ENCODE assay signal across 21 cellular contexts in the genomic region with DNA sequence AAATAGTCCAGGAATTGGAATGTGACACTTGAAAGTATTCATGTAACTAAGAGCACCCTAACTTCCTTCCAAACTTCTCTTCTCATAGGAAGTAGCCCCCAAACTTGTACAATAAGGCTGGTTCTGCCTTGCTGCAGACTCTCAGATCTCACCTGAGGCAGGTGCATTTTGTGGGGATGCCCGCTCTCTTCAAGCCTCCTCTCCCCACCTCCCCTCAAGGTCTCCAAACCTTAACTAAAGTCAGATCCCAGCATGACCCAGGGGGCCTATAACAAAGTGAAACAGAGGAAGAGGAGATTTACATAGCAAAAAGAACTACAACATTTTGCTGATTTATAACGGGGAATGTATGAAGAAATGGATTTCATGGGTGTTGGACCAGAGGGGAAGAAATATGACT.
"Had no signal": no experiment of that assay in that cellular context is flagged by ENCODE, and none has a peak within 500 bp of the region (broad histone marks: within the 10 kb centered on the region; RNA-seq: fewer than 3 reads in every experiment).

No MANE protein-coding gene starts in this region.

- ATAC-seq: heart left ventricle, left cardiac atrium, pancreas, psoas muscle, upper lobe of right lung had no signal

- H3K9me3 ChIP-seq: heart left ventricle, pancreas, psoas muscle, right atrium auricular region, spleen, thyroid gland, upper lobe of right lung had no signal

- H3K27me3 Mint-ChIP-seq: brain; dendritic cell treated with granulocyte-macrophage colony-stimulating factor and Interleukin-4, amounts not matched to agents 40 ng/mL and 50 ng/mL, for 4 days had no signal

- H3K27ac Mint-ChIP-seq: brain; dendritic cell treated with granulocyte-macrophage colony-stimulating factor and Interleukin-4, amounts not matched to agents 40 ng/mL and 50 ng/mL, for 4 days; nephron had no signal

- H3K4me3 ChIP-seq: heart left ventricle, pancreas, psoas muscle, right atrium auricular region, spleen, thyroid gland, upper lobe of right lung had no signal

- H3K36me3 ChIP-seq: heart left ventricle, pancreas, right atrium auricular region, spleen, thyroid gland, upper lobe of right lung had no signal

- H3K4me1 Mint-ChIP-seq: brain, nephron had no signal

- H3K4me1 ChIP-seq: pancreas, psoas muscle, right atrium auricular region, thyroid gland, upper lobe of right lung had no signal

- DNase-seq: activated CD4-positive, alpha-beta T cell treated with anti-CD3 and anti-CD28 coated beads for 48 hours; activated T-cell treated with anti-CD3 and anti-CD28 coated beads for 4 hours; aorta; caudate nucleus; effector CD4-positive, alpha-beta T cell; heart left ventricle; islet precursor cell; left cardiac atrium; midbrain; pancreas; psoas muscle; spleen; stimulated activated CD4-positive, alpha-beta T cell treated with anti-CD3 and anti-CD28 coated beads, Interleukin-4, amount 100 ng/mL, for 1 hour; stimulated activated naive CD4-positive, alpha-beta T cell; T-helper 9 cell; thyroid gland; upper lobe of right lung had no signal

- H3K27ac ChIP-seq: heart left ventricle, pancreas, psoas muscle, right atrium auricular region, spleen, thyroid gland, upper lobe of right lung had no signal

- H3K4me3 Mint-ChIP-seq: brain; dendritic cell treated with granulocyte-macrophage colony-stimulating factor and Interleukin-4, amounts not matched to agents 40 ng/mL and 50 ng/mL, for 4 days; nephron had no signal

- H3K36me3 Mint-ChIP-seq: brain had no signal

- H3K9me3 Mint-ChIP-seq: brain; dendritic cell treated with granulocyte-macrophage colony-stimulating factor and Interleukin-4, amounts not matched to agents 40 ng/mL and 50 ng/mL, for 4 days; nephron had no signal

- H3K27me3 ChIP-seq: heart left ventricle, pancreas, right atrium auricular region, spleen, thyroid gland, upper lobe of right lung had no signal
